In genomic region chr16:46949216-46949892, GRCh38 we compare ENCODE assay signal across 15 cellular contexts. TPM values are rescaled to one million over a fixed set of nuclear protein-coding genes. Genes with fewer than 3 reads are reported as not detected.
A peak's percentile ranks its signal among the peaks of the same experiment; 100 is the strongest.
DNase-seq lines count a peak whose midpoint lies in the region; ATAC-seq, FAIRE-seq and TF ChIP-seq lines count a peak whose summit lies in the region.
"Had no signal": no experiment of that assay in that cellular context is flagged by ENCODE, and none has a peak within 500 bp of the region (broad histone marks: within the 10 kb centered on the region; RNA-seq: fewer than 3 reads in every experiment).

No MANE protein-coding gene starts in this region.

- H3K27me3 Mint-ChIP-seq in activated T-cell treated with anti-CD3 and anti-CD28 coated beads, Interleukin-2, amount 50 U/mL, for 72 hours (ENCODE audit: low read depth), result no peaks in the 10 kb centered on the region
- H3K27me3 Mint-ChIP-seq: central memory CD8-positive, alpha-beta T cell; stimulated activated naive B cell treated with anti-CD40 and anti-IgM and Interleukin-4, amounts not matched to agents 10 μg/mL and 1 μg/mL and 100 μg/mL, for 72 hours had no signal

- no peak overlapping the region for H3K9ac ChIP-seq in kidney (ENCODE audit: low read length in 2 of 2)

- peak overlapping the region in 1 of 2 donors; percentile 27 for H3K4me3 Mint-ChIP-seq in activated T-cell treated with anti-CD3 and anti-CD28 coated beads, Interleukin-2, amount 50 U/mL, for 72 hours
- H3K4me3 Mint-ChIP-seq: central memory CD8-positive, alpha-beta T cell; stimulated activated naive B cell treated with anti-CD40 and anti-IgM and Interleukin-4, amounts not matched to agents 10 μg/mL and 1 μg/mL and 100 μg/mL, for 72 hours had no signal

- peak; percentile 20 for DNase-seq in DMS53 (lab: John Stamatoyannopoulos, UW)
- no peak for DNase-seq in DMS53 treated with DMSO at 0.1 percent for 48 hours (lab: John Stamatoyannopoulos, UW; ENCODE audit: unreplicated experiment)
- DNase-seq in activated T-cell treated with anti-CD3 and anti-CD28 coated beads, Interleukin-2, amount 50 U/mL, for 72 hours, result peak; percentile 24 to 39
- DNase-seq in sciatic nerve (ENCODE audit: low spot score), result peak; percentile 8
- no peak for DNase-seq in kidney
- no peak for DNase-seq in Peyer's patch
- DNase-seq: NCI-H1092 treated with DMSO at 0.1 percent for 48 hours; stimulated activated naive B cell treated with anti-CD40 and anti-IgM and Interleukin-4, amounts not matched to agents 10 μg/mL and 1 μg/mL and 100 μg/mL, for 72 hours; SW 1271 had no signal

- no peak for FAIRE-seq in kidney (lab: Jason Lieb, UNC)
- FAIRE-seq: D721Med had no signal

- no peaks in the 10 kb centered on the region for H3K36me3 Mint-ChIP-seq in activated T-cell treated with anti-CD3 and anti-CD28 coated beads, Interleukin-2, amount 50 U/mL, for 72 hours (ENCODE audit: insufficient read depth in 2 of 2)

- intact Hi-C loops in sciatic nerve (cut with DNase I), result no loop called here
- intact Hi-C loops in kidney (cut with DNase I), result no loop called here

- H3K9me3 ChIP-seq in kidney (ENCODE audit: control insufficient read depth in 1 of 2, low read length in 2 of 2) (no peaks in the 10 kb centered on the region), Peyer's patch (no peaks in the 10 kb centered on the region)

- no peaks in the 10 kb centered on the region for H3K27me3 ChIP-seq in Peyer's patch

- H3K27ac ChIP-seq in kidney (ENCODE audit: low read depth in 2 of 2, low read length in 2 of 2) (no peak overlapping the region), Peyer's patch (no peak overlapping the region)
- H3K27ac ChIP-seq: 22Rv1, skin epidermis had no signal

- H3K9me3 Mint-ChIP-seq in activated T-cell treated with anti-CD3 and anti-CD28 coated beads, Interleukin-2, amount 50 U/mL, for 72 hours, result no peaks in the 10 kb centered on the region
- H3K9me3 Mint-ChIP-seq: central memory CD8-positive, alpha-beta T cell; stimulated activated naive B cell treated with anti-CD40 and anti-IgM and Interleukin-4, amounts not matched to agents 10 μg/mL and 1 μg/mL and 100 μg/mL, for 72 hours had no signal

- H3K27ac Mint-ChIP-seq in activated T-cell treated with anti-CD3 and anti-CD28 coated beads, Interleukin-2, amount 50 U/mL, for 72 hours, result peak overlapping the region; percentile 74
- H3K27ac Mint-ChIP-seq: stimulated activated naive B cell treated with anti-CD40 and anti-IgM and Interleukin-4, amounts not matched to agents 10 μg/mL and 1 μg/mL and 100 μg/mL, for 72 hours had no signal

- TF ChIP-seq POLR2A in Peyer's patch (IDR thresholded peaks at IDR 0.05), result no peak

- H3K36me3 ChIP-seq in kidney (ENCODE audit: control insufficient read depth in 1 of 2, insufficient read depth in 2 of 2, low read length in 2 of 2) (peaks cover 0 to 2% of the 10 kb centered on the region in 2 donors), Peyer's patch (no peaks in the 10 kb centered on the region)

- H3K4me1 Mint-ChIP-seq in activated T-cell treated with anti-CD3 and anti-CD28 coated beads, Interleukin-2, amount 50 U/mL, for 72 hours (ENCODE audit: low read depth), result no peaks in the 10 kb centered on the region

- TF ChIP-seq CTCF in kidney (IDR thresholded peaks at IDR 0.05; ENCODE audit: borderline replicate concordance, extremely low read depth, insufficient read depth), result no peak
- TF ChIP-seq CTCF in Peyer's patch (IDR thresholded peaks at IDR 0.05), result no peak

- no peaks in the 10 kb centered on the region for H3K4me1 ChIP-seq in kidney (ENCODE audit: control insufficient read depth in 1 of 2, insufficient read depth in 1 of 2, low read depth in 1 of 2, low read length in 2 of 2)
- no peaks in the 10 kb centered on the region for H3K4me1 ChIP-seq in Peyer's patch

- H3K4me3 ChIP-seq in kidney (ENCODE audit: low read length in 2 of 2) (no peak overlapping the region), Peyer's patch (no peak overlapping the region)
- H3K4me3 ChIP-seq: skin epidermis had no signal

- ATAC-seq in HG02973 (IDR thresholded peaks at IDR 0.05; ENCODE audit: unreplicated experiment) (peak; percentile 64), sciatic nerve (no peak), HG03097 (IDR thresholded peaks at IDR 0.05; ENCODE audit: low FRiP score, unreplicated experiment) (no peak)
- peak; percentile 75 to 91 for ATAC-seq in activated T-cell treated with anti-CD3 and anti-CD28 coated beads, Interleukin-2, amount 50 U/mL, for 72 hours (replicated peaks in 1 of 2)

RNA-seq across cellular contexts. Expression of gene DNAJA2, which starts 24.1 kb away (rescaled TPM):
- 10 to 100 TPM; 65.2 to 65.4 TPM for total RNA-seq in activated T-cell treated with anti-CD3 and anti-CD28 coated beads, Interleukin-2, amount 50 U/mL, for 72 hours
- 46.5 TPM for total RNA-seq in sciatic nerve
- total RNA-seq in kidney, result 54.4 TPM
- 47.3 TPM for polyA plus RNA-seq in kidney (ENCODE audit: insufficient read depth, low read depth, low replicate concordance)
- total RNA-seq in Peyer's patch, result 10 to 100 TPM; 30.5 to 45.7 (median 36.5) TPM

Comparison
In these comparisons a context has a peak if more than half of its experiments do, and no peak if none do; other contexts are left out.
1. DNase-seq: peak in DMS53 (single experiment), activated T-cell treated with anti-CD3 and anti-CD28 coated beads, Interleukin-2, amount 50 U/mL, for 72 hours (2 of 2) and sciatic nerve (single experiment); none in DMS53 treated with DMSO at 0.1 percent for 48 hours (single experiment), kidney (single experiment) and Peyer's patch (0 of 3).
2. ATAC-seq: peak in HG02973 (single experiment) and activated T-cell treated with anti-CD3 and anti-CD28 coated beads, Interleukin-2, amount 50 U/mL, for 72 hours (2 of 2); none in sciatic nerve (single experiment) and HG03097 (single experiment).